Comparison of ENCODE assay signal across 15 cellular contexts in the genomic region with DNA sequence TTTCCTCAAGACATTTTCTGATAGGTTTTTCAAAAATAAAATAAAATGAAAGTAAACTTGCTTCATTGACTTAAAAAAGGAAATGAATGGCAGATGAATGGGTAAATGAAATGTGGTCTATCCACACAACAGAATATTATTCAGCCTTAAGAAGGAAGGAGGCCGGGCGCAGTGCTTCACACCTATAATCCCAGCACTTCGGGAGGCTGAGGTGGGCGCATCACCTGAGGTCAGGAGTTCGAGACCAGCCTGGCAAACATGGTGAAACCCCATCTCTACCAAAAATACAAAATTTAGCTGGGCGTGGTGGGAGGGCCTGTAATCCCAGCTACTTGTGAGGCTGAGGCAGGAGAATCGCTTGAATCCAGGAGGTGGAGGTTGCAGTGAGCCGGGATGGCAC. TPM values are rescaled to one million over a fixed set of nuclear protein-coding genes. Genes with fewer than 3 reads are reported as not detected.
DNase-seq lines count a peak whose midpoint lies in the region; ATAC-seq and TF ChIP-seq lines count a peak whose summit lies in the region.
"Not testable (repeated sequence)": the region's sequence is repeated elsewhere in the genome, so short reads cannot be mapped to it uniquely, and the experiment has no call there.
"Had no signal": no experiment of that assay in that cellular context is flagged by ENCODE, and none has a peak within 500 bp of the region (broad histone marks: within the 10 kb centered on the region; RNA-seq: fewer than 3 reads in every experiment).

No MANE protein-coding gene starts in this region.

- TF ChIP-seq EP300 in sigmoid colon (IDR thresholded peaks at IDR 0.05): not testable (repeated sequence)

- peaks cover 24% of the 10 kb centered on the region for H3K27me3 Mint-ChIP-seq in chondrocyte (ENCODE audit: low read depth)
- peaks cover 18 to 21% of the 10 kb centered on the region in 2 donors for H3K27me3 Mint-ChIP-seq in natural killer cell treated with Interleukin-12 subunit alpha and Interleukin-12 subunit beta and Interleukin-15 and Interleukin-18, amount 100 ng/mL, for 72 hours

- not testable (repeated sequence) for ATAC-seq in RWPE2 (ENCODE audit: low read depth); natural killer cell treated with Interleukin-12 subunit alpha and Interleukin-12 subunit beta and Interleukin-15 and Interleukin-18, amount 100 ng/mL, for 72 hours

- H3K4me3 Mint-ChIP-seq in chondrocyte (ENCODE audit: unreplicated experiment); natural killer cell treated with Interleukin-12 subunit alpha and Interleukin-12 subunit beta and Interleukin-15 and Interleukin-18, amount 100 ng/mL, for 72 hours: not testable (repeated sequence)

- not testable (repeated sequence) for H3K4me3 ChIP-seq in BLaER1 treated with 17β-estradiol and CSF1 and Interleukin-3, amounts not matched to agents 10 nM and 100 nM; RWPE2 (ENCODE audit: severe bottlenecking); sigmoid colon

- peaks cover 9 to 39% (median 30%) of the 10 kb centered on the region in 10 experiments for H3K4me1 ChIP-seq in BLaER1 treated with 17β-estradiol and CSF1 and Interleukin-3, amounts not matched to agents 10 nM and 100 nM
- not testable (repeated sequence) for H3K4me1 ChIP-seq in RWPE2 (ENCODE audit: insufficient read depth, poor library complexity, severe bottlenecking); sigmoid colon

- intact Hi-C loops in sigmoid colon (cut with DNase I): loop anchor here (1.0 kb wide), 1 partner anchor 106 kb away; no protein-coding TSS in a partner anchor

- TF ChIP-seq CTCF in RWPE2 (IDR thresholded peaks at IDR 0.05; ENCODE audit: poor library complexity, severe bottlenecking); chondrocyte (IDR thresholded peaks at IDR 0.05); sigmoid colon (IDR thresholded peaks at IDR 0.05): not testable (repeated sequence)

- DNase-seq in RWPE2 (ENCODE audit: low spot score) (peak; percentile 7), chondrocyte (ENCODE audit: low spot score) (peak; percentile 40), sigmoid colon (peak; percentile 53)
- peak; percentile 6 for DNase-seq in activated effector memory CD4-positive, alpha-beta T cell treated with anti-CD3 and anti-CD28 coated beads, Interleukin-2, amount 50 U/mL, for 16 hours
- DNase-seq in natural killer cell treated with Interleukin-12 subunit alpha and Interleukin-12 subunit beta and Interleukin-15 and Interleukin-18, amount 100 ng/mL, for 72 hours (ENCODE audit: low spot score): peak; percentile 12

- not testable (repeated sequence) for H3K4me1 Mint-ChIP-seq in chondrocyte (ENCODE audit: low read depth); natural killer cell treated with Interleukin-12 subunit alpha and Interleukin-12 subunit beta and Interleukin-15 and Interleukin-18, amount 100 ng/mL, for 72 hours (ENCODE audit: low read depth in 2 of 2)

- H3K9me3 ChIP-seq in BLaER1 treated with 17β-estradiol and CSF1 and Interleukin-3, amounts not matched to agents 10 nM and 100 nM (replicated peaks in 1 of 11); RWPE2 (ENCODE audit: severe bottlenecking); sigmoid colon: not testable (repeated sequence)

- H3K4me2 ChIP-seq in BLaER1 treated with 17β-estradiol and CSF1 and Interleukin-3, amounts not matched to agents 10 nM and 100 nM: peak overlapping the region in 8 of 11 experiments; percentile 6 to 67 (median 60); a peak in 14 of 22 replicates

- not testable (repeated sequence) for H3K9ac ChIP-seq in BLaER1 treated with 17β-estradiol and CSF1 and Interleukin-3, amounts not matched to agents 10 nM and 100 nM

- not testable (repeated sequence) for H3K27ac ChIP-seq in BLaER1 treated with 17β-estradiol and CSF1 and Interleukin-3, amounts not matched to agents 10 nM and 100 nM; RWPE2 (ENCODE audit: poor library complexity, severe bottlenecking); sigmoid colon

- H3K9me3 Mint-ChIP-seq in chondrocyte (ENCODE audit: low read depth); natural killer cell treated with Interleukin-12 subunit alpha and Interleukin-12 subunit beta and Interleukin-15 and Interleukin-18, amount 100 ng/mL, for 72 hours: not testable (repeated sequence)

- TF ChIP-seq POLR2A in sigmoid colon (IDR thresholded peaks at IDR 0.05): not testable (repeated sequence)

- not testable (repeated sequence) for H4K20me1 ChIP-seq in BLaER1 treated with 17β-estradiol and CSF1 and Interleukin-3, amounts not matched to agents 10 nM and 100 nM

- not testable (repeated sequence) for H3K27ac Mint-ChIP-seq in chondrocyte (ENCODE audit: unreplicated experiment); natural killer cell treated with Interleukin-12 subunit alpha and Interleukin-12 subunit beta and Interleukin-15 and Interleukin-18, amount 100 ng/mL, for 72 hours

- H3K27me3 ChIP-seq in BLaER1 treated with 17β-estradiol and CSF1 and Interleukin-3, amounts not matched to agents 10 nM and 100 nM: peaks cover 27 to 34% (median 30%) of the 10 kb centered on the region in 11 experiments
- peaks cover 20% of the 10 kb centered on the region for H3K27me3 ChIP-seq in RWPE2 (ENCODE audit: insufficient read depth, poor library complexity, severe bottlenecking)
- H3K27me3 ChIP-seq in sigmoid colon: peaks cover 8 to 29% (median 18%) of the 10 kb centered on the region in 3 donors

- not testable (repeated sequence) for H3K36me3 Mint-ChIP-seq in chondrocyte (ENCODE audit: low read depth); natural killer cell treated with Interleukin-12 subunit alpha and Interleukin-12 subunit beta and Interleukin-15 and Interleukin-18, amount 100 ng/mL, for 72 hours

- WGBS in sigmoid colon, 2 donors: 94 to 96% methylated on average over 8 of the region's 8 CpGs

- H3K36me3 ChIP-seq in BLaER1 treated with 17β-estradiol and CSF1 and Interleukin-3, amounts not matched to agents 10 nM and 100 nM; RWPE2 (ENCODE audit: low read depth); sigmoid colon: not testable (repeated sequence)

RNA-seq across cellular contexts. Expression of a gene that starts 3.7 kb away (rescaled TPM):
- not detected in 3 replicates for total RNA-seq in chondrocyte
- total RNA-seq in natural killer cell treated with Interleukin-12 subunit alpha and Interleukin-12 subunit beta and Interleukin-15 and Interleukin-18, amount 100 ng/mL, for 72 hours: not detected
- 10 to 100 TPM; 18.4 to 57.8 (median 33.7) TPM for total RNA-seq in sigmoid colon
- 10 to 100 TPM in 1 of 3 donors, 1 to 10 TPM in 2; 2.5 to 26.0 (median 4.8) TPM for polyA plus RNA-seq in sigmoid colon
- total RNA-seq: A673; CD4-positive, alpha-beta memory T cell; CD4-positive, CD25-positive, alpha-beta regulatory T cell; CD8-positive, alpha-beta memory T cell; Daoy; G401; GM12878 had no signal
- polyA plus RNA-seq: AG04450; CD14-positive monocyte; CD4-positive, CD25-positive, alpha-beta regulatory T cell; CD8-positive, alpha-beta memory T cell; GM12878 had no signal

RNA-seq across cellular contexts. Expression of a gene that starts 42.4 kb away (rescaled TPM):
- total RNA-seq in chondrocyte (39.5 to 45.7 TPM (median 43.7 TPM) in 3 replicates), sigmoid colon (10 to 100 TPM; 40.3 to 57.1 (median 46.8) TPM)
- total RNA-seq in natural killer cell treated with Interleukin-12 subunit alpha and Interleukin-12 subunit beta and Interleukin-15 and Interleukin-18, amount 100 ng/mL, for 72 hours: 100 to 1,000 TPM; 123 to 211 TPM
- 10 to 100 TPM; 31.8 to 80.1 (median 44.6) TPM for polyA plus RNA-seq in sigmoid colon

Comparison
In these comparisons a context has a peak if more than half of its experiments do, and no peak if none do; other contexts are left out.
1. RNA of a gene that starts 3.7 kb away (total RNA-seq): 18.4 to 57.8 TPM in sigmoid colon; not detected in chondrocyte and not detected in natural killer cell treated with Interleukin-12 subunit alpha and Interleukin-12 subunit beta and Interleukin-15 and Interleukin-18, amount 100 ng/mL, for 72 hours; every median in the first group is over 10 times any median in the second.
2. Peak in every context shown above with its lines, with median percentiles within 50 percentile points of each other: DNase-seq.